ENCODE assay signal across 1 cellular context in genomic region chr22:22422629-22423112, GRCh38.
TF ChIP-seq lines count a peak whose summit lies in the region.

No MANE protein-coding gene starts in this region.

TF ChIP-seq in H1, 55 proteins besides CTCF, POLR2A, EP300 and RAD21 (continued from another document):
- TF ChIP-seq, protein P1, sequence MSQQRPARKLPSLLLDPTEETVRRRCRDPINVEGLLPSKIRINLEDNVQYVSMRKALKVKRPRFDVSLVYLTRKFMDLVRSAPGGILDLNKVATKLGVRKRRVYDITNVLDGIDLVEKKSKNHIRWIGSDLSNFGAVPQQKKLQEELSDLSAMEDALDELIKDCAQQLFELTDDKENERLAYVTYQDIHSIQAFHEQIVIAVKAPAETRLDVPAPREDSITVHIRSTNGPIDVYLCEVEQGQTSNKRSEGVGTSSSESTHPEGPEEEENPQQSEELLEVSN (IDR thresholded peaks at IDR 0.05): no peak
- no peak for TF ChIP-seq YY1 (IDR thresholded peaks at IDR 0.05; ENCODE audit: low read depth, low read length)
- TF ChIP-seq, protein P2, sequence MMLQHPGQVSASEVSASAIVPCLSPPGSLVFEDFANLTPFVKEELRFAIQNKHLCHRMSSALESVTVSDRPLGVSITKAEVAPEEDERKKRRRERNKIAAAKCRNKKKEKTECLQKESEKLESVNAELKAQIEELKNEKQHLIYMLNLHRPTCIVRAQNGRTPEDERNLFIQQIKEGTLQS (IDR thresholded peaks at IDR 0.05; ENCODE audit: insufficient read depth, low read depth, low read length): no peak
- no peak for TF ChIP-seq ZNF274 (IDR thresholded peaks at IDR 0.05; ENCODE audit: borderline replicate concordance, extremely low read depth, low read length)
- no peak for TF ChIP-seq SP2 (IDR thresholded peaks at IDR 0.05; ENCODE audit: low read length)
